1 cellular context compared by ENCODE assay signal in genomic region chr9:129081388-129081889, GRCh38.
A peak's percentile ranks its signal among the peaks of the same experiment; 100 is the strongest.
TF ChIP-seq lines count a peak whose summit lies in the region.

No MANE protein-coding gene starts in this region.

TF ChIP-seq in K562, 482 proteins besides CTCF, POLR2A, EP300 and RAD21:
- TF ChIP-seq PHF8 (IDR thresholded peaks at IDR 0.05; ENCODE audit: borderline replicate concordance, low read length) (peak; percentile 44; the same call in 1 of the 2 replicates), MCM3 (IDR thresholded peaks at IDR 0.05) (no peak), EGR1 (conservative IDR thresholded peaks at IDR 0.05) (0 out of 2 replicates have a peak, but pooled peaks have one; percentile 5), AFF4 (CRISPR knock-in tag; IDR thresholded peaks at IDR 0.05) (peak; percentile 40; the same call in 1 of the 2 replicates), PCBP2 (IDR thresholded peaks at IDR 0.05; ENCODE audit: low read depth, low read length, poor library complexity, severe bottlenecking) (no peak), PYGO2 (tag; IDR thresholded peaks at IDR 0.05) (no peak), CREB5 (CRISPR knock-in tag; IDR thresholded peaks at IDR 0.05) (no peak), SETDB1 (IDR thresholded peaks at IDR 0.05; ENCODE audit: low read length) (no peak), TOE1 (IDR thresholded peaks at IDR 0.05; ENCODE audit: borderline replicate concordance) (no peak), TOE1 (CRISPR knock-in tag; IDR thresholded peaks at IDR 0.05; ENCODE audit: borderline replicate concordance, low read depth) (no peak), ELF2 (CRISPR knock-in tag; IDR thresholded peaks at IDR 0.05) (no peak), MECOM (CRISPR knock-in tag; IDR thresholded peaks at IDR 0.05) (no peak), RBM25 (IDR thresholded peaks at IDR 0.05; ENCODE audit: low read depth, low read length, severe bottlenecking) (no peak), PHB (CRISPR knock-in tag; IDR thresholded peaks at IDR 0.05) (no peak), ZNF785 (CRISPR knock-in tag; IDR thresholded peaks at IDR 0.05) (no peak), ZFX (CRISPR knock-in tag; IDR thresholded peaks at IDR 0.05) (no peak; the same call in none of the 2 replicates), MTA2 (IDR thresholded peaks at IDR 0.05; ENCODE audit: low read depth) (no peak), ZBTB43 (CRISPR knock-in tag; IDR thresholded peaks at IDR 0.05) (no peak), PHF21A (IDR thresholded peaks at IDR 0.05; ENCODE audit: borderline replicate concordance, low read depth) (no peak), SAP30 (IDR thresholded peaks at IDR 0.05; ENCODE audit: borderline replicate concordance, insufficient read depth, low read depth, low read length, poor library complexity, severe bottlenecking) (peak; percentile 10), ZBTB2 (IDR thresholded peaks at IDR 0.05) (peak; percentile 88), ZZZ3 (IDR thresholded peaks at IDR 0.05) (no peak), LEF1 (IDR thresholded peaks at IDR 0.05) (no peak), MEIS2 (IDR thresholded peaks at IDR 0.05; ENCODE audit: partially characterized antibody) (peak; percentile 90), ZNF668 (CRISPR knock-in tag; IDR thresholded peaks at IDR 0.05) (no peak), ZNF277 (CRISPR knock-in tag; IDR thresholded peaks at IDR 0.05; ENCODE audit: borderline replicate concordance) (no peak), KDM5B (IDR thresholded peaks at IDR 0.05; ENCODE audit: insufficient replicate concordance, low read depth, low read length) (peak; percentile 70), BCOR (IDR thresholded peaks at IDR 0.05) (peak; percentile 69), PREB (CRISPR knock-in tag; IDR thresholded peaks at IDR 0.05) (peak; percentile 42; the same call in 1 of the 2 replicates), POLR2AphosphoS5 (IDR thresholded peaks at IDR 0.05; ENCODE audit: control insufficient read depth, insufficient read depth, low read depth, low read length) (no peak), NELFE (IDR thresholded peaks at IDR 0.05; ENCODE audit: insufficient read depth, insufficient read length) (no peak), TBL1XR1 (IDR thresholded peaks at IDR 0.05; ENCODE audit: low read length in 2 of 2) (no peak), RBBP5 (IDR thresholded peaks at IDR 0.05; ENCODE audit: borderline replicate concordance, insufficient read depth, low read length, poor library complexity, severe bottlenecking) (peak; percentile 18), FOXJ2 (tag; IDR thresholded peaks at IDR 0.05) (peak; percentile 66; the same call in 1 of the 2 replicates), CBX3 (IDR thresholded peaks at IDR 0.05; ENCODE audit: borderline replicate concordance in 1 of 2, low read length in 2 of 2) (no peak)
